8 cellular contexts compared by ENCODE assay signal in the genomic region with DNA sequence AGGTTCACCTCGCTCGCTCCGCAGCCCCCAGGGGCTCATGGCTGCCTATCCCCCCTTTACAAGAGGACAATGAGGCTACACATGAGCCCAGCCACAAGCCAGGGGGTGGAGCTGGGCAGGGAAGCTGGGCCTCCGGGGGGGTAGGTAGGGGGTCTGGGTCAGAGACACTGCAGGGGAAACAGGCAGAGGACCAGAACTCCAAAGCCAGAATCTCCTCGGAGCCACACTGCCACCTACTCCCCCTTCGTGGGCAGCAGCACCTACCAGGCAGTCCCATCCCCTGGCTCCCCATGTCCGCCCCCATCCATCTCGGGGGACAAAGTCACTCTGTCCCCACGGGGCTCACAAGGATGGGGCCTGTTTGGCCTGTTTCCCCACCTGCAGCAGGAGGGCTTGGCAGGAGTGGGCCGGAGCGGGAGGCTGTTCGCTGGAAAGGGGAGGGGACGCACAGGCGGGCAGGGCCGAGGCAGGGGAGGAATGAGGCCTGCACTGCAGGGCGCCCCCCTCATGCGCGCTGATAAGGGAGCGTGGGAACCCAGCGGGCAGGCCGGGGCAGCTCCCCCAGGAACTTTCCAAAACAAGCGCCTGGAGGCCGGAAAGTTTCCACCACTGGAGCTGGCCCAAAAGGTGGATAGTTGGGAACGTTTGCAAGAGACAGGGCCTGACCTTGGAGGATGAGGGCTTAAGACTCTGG. TPM values are rescaled to one million over a fixed set of nuclear protein-coding genes. Genes with fewer than 3 reads are reported as not detected.
A peak's percentile ranks its signal among the peaks of the same experiment; 100 is the strongest.
DNase-seq lines count a peak whose midpoint lies in the region; ATAC-seq, FAIRE-seq and TF ChIP-seq lines count a peak whose summit lies in the region.
"Had no signal": no experiment of that assay in that cellular context is flagged by ENCODE, and none has a peak within 500 bp of the region (broad histone marks: within the 10 kb centered on the region; RNA-seq: fewer than 3 reads in every experiment).

No MANE protein-coding gene starts in this region.

- peak overlapping the region; percentile 65; the same call in 1 of the 2 replicates for H3K4ac ChIP-seq in IMR-90 (ENCODE audit: low read depth, low read length)

- TF ChIP-seq RAD21 in IMR-90 (IDR thresholded peaks at IDR 0.05; ENCODE audit: low read length) (no peak), K562 (CRISPR knock-in tag; conservative IDR thresholded peaks at IDR 0.05 in 1 of 2, IDR thresholded peaks at IDR 0.05 in 1 of 2) (no peak)

- DNase-seq in IMR-90 (no peak), K562 (ENCODE audit: extremely low read depth in 1 of 4, low spot score in 3 of 4) (peak; percentile 74 to 91 (median 81)), iPS-NIHi7 (ENCODE audit: extremely low spot score) (peak; percentile 68), suprapubic skin (ENCODE audit: low spot score in 2 of 2) (peak in 1 of 2 donors; percentile 85)
- DNase-seq in activated naive CD4-positive, alpha-beta T cell treated with anti-CD3 and anti-CD28 coated beads for 36 hours, result no peak

- peak overlapping the region; percentile 78 for H2AK9ac ChIP-seq in IMR-90 (replicated peaks; ENCODE audit: low read depth, low read length, poor library complexity)

- H4K5ac ChIP-seq in IMR-90 (ENCODE audit: low read depth, low read length), result no peak overlapping the region

- H3K4me3 ChIP-seq in IMR-90 (ENCODE audit: insufficient read depth, low read depth, low read length), result no peak overlapping the region; the same call in 1 of the 2 replicates
- H3K4me3 ChIP-seq in K562, result peak overlapping the region; percentile 77
- H3K4me3 ChIP-seq in suprapubic skin, result peak overlapping the region; percentile 54

- peaks cover 44% of the 10 kb centered on the region for H3K79me2 ChIP-seq in K562 (ENCODE audit: control insufficient read depth, insufficient read depth, low read length)

- no peak overlapping the region for H3K9ac ChIP-seq in IMR-90 (ENCODE audit: low read depth, low read length)
- H3K9ac ChIP-seq in K562 (ENCODE audit: insufficient read depth in 1 of 2, low read depth in 2 of 2, low read length in 2 of 2), result peak overlapping the region; percentile 59 to 97

- H3K27me3 Mint-ChIP-seq in activated naive CD4-positive, alpha-beta T cell treated with anti-CD3 and anti-CD28 coated beads for 36 hours (ENCODE audit: low read depth), result no peaks in the 10 kb centered on the region

- no peak for ATAC-seq in IMR-90 (ENCODE audit: low read depth)
- ATAC-seq in K562, result peak; percentile 32
- ATAC-seq in GM21737 (IDR thresholded peaks at IDR 0.05; ENCODE audit: unreplicated experiment), result no peak
- no peak for ATAC-seq in HG02588 (IDR thresholded peaks at IDR 0.05; ENCODE audit: unreplicated experiment)

- H3K27ac Mint-ChIP-seq in activated naive CD4-positive, alpha-beta T cell treated with anti-CD3 and anti-CD28 coated beads for 36 hours, result no peak overlapping the region

- TF ChIP-seq CTCF in IMR-90 (conservative IDR thresholded peaks at IDR 0.05; ENCODE audit: low read depth, low read length) (no peak), K562 (IDR thresholded peaks at IDR 0.05 in 2 of 3, conservative IDR thresholded peaks at IDR 0.05 in 1 of 3; ENCODE audit: insufficient read depth in 2 of 3, low read depth in 1 of 3, low read length in 3 of 3) (peak in 1 of 3 experiments; percentile 12; a peak in 1 of 6 replicates), suprapubic skin (IDR thresholded peaks at IDR 0.05) (no peak)

- 74% methylated on average over 9 of the region's 24 CpGs; no CpG with 5 or more reads in 1 of the 2 experiments for WGBS in IMR-90 (ENCODE audit: extremely low coverage in 2 of 2, insufficient read length in 1 of 2), 2 experiments
- 4% methylated on average over 22 of the region's 24 CpGs for WGBS in K562 (ENCODE audit: insufficient coverage, low coverage, missing lambda C conversion rate)
- 23% methylated on average over 9 of the region's 24 CpGs for WGBS in suprapubic skin

- H3K27ac ChIP-seq in IMR-90 (ENCODE audit: insufficient read depth, low read length) (no peak overlapping the region), K562 (ENCODE audit: extremely low read depth, low read depth, low read length) (peak overlapping the region; percentile 94), suprapubic skin (peak overlapping the region; percentile 10)

- TF ChIP-seq EP300 in K562 (IDR thresholded peaks at IDR 0.05; ENCODE audit: low read length), result peak; percentile 45; the same call in 1 of the 2 replicates
- no peak for TF ChIP-seq EP300 in suprapubic skin (IDR thresholded peaks at IDR 0.05)

- H2BK120ac ChIP-seq in IMR-90 (ENCODE audit: low read depth, low read length), result no peak overlapping the region

- dilution Hi-C loops in IMR-90 (cut with HindIII; ENCODE audit: low sequenced_read_pairs, unreplicated experiment), result no loop called here

- no peak overlapping the region for H3K14ac ChIP-seq in IMR-90 (replicated peaks; ENCODE audit: low read depth, low read length)

- H3K4me1 Mint-ChIP-seq in activated naive CD4-positive, alpha-beta T cell treated with anti-CD3 and anti-CD28 coated beads for 36 hours (ENCODE audit: low read depth), result peaks cover 34% of the 10 kb centered on the region

- H2AFZ ChIP-seq in IMR-90 (replicated peaks; ENCODE audit: low read length, poor library complexity), result peak overlapping the region; percentile 86
- peak overlapping the region; percentile 80 for H2AFZ ChIP-seq in K562 (ENCODE audit: low read depth, low read length)

- H2AK5ac ChIP-seq in IMR-90 (ENCODE audit: low read depth, low read length), result peak overlapping the region; percentile 50; the same call in 1 of the 2 replicates

- H3K9me3 ChIP-seq in IMR-90 (ENCODE audit: control insufficient read depth, insufficient read depth, low read length), result no peaks in the 10 kb centered on the region
- no peaks in the 10 kb centered on the region for H3K9me3 ChIP-seq in K562 (replicated peaks; ENCODE audit: control insufficient read depth, insufficient read depth, low read depth, low read length)
- H3K9me3 ChIP-seq in suprapubic skin, result no peaks in the 10 kb centered on the region

- CTCF ChIA-PET in IMR-90 (lab: Yijun Ruan, JAX) (no interaction called here), K562 (lab: Yijun Ruan, JAX; ENCODE audit: low intra/inter-chr PET ratio) (no interaction called here)
- CTCF ChIA-PET in activated naive CD4-positive, alpha-beta T cell treated with anti-CD3 and anti-CD28 coated beads for 36 hours (lab: Charles Lee), result interaction anchor here (3.6 kb wide), 1 partner anchor 13 kb away, joined by 16 read pairs; no protein-coding TSS in a partner anchor

- no peak overlapping the region for H2BK5ac ChIP-seq in IMR-90 (ENCODE audit: low read depth, low read length, poor library complexity, severe bottlenecking)

- no peaks in the 10 kb centered on the region for H3K27me3 ChIP-seq in IMR-90 (ENCODE audit: control insufficient read depth, insufficient read depth, low read length)
- H3K27me3 ChIP-seq in K562 (ENCODE audit: control insufficient read depth in 2 of 2, insufficient read depth in 2 of 2, low read length in 2 of 2), result no peaks in the 10 kb centered on the region
- no peaks in the 10 kb centered on the region for H3K27me3 ChIP-seq in suprapubic skin

- H2BK15ac ChIP-seq in IMR-90 (ENCODE audit: low read depth, low read length), result no peak overlapping the region

- no TSS peak for BruUV-seq in IMR-90 (replicated peaks; lab: Mats Ljungman, UMichigan)
- BruUV-seq in K562 (replicated peaks; lab: Mats Ljungman, UMichigan), result no TSS peak

- intact Hi-C loops in IMR-90 (cut with micrococcal nuclease), result no loop called here
- intact Hi-C loops in K562 (cut with micrococcal nuclease), result no loop called here
- intact Hi-C loops in activated naive CD4-positive, alpha-beta T cell treated with anti-CD3 and anti-CD28 coated beads for 36 hours (cut with micrococcal nuclease), result no loop called here

- TF ChIP-seq POLR2A in IMR-90 (IDR thresholded peaks at IDR 0.05; ENCODE audit: low read depth, low read length), result no peak
- TF ChIP-seq POLR2A in K562 (conservative IDR thresholded peaks at IDR 0.05), result peak; percentile 13; the same call in 1 of the 2 replicates
- TF ChIP-seq POLR2A in suprapubic skin (IDR thresholded peaks at IDR 0.05), result no peak

- H3K18ac ChIP-seq in IMR-90 (ENCODE audit: low read depth, low read length), result no peak overlapping the region

- H4K20me1 ChIP-seq in IMR-90 (ENCODE audit: insufficient read depth, low read length), result peaks cover 56% of the 10 kb centered on the region
- peaks cover 13% of the 10 kb centered on the region for H4K20me1 ChIP-seq in K562 (replicated peaks; ENCODE audit: control insufficient read depth, insufficient read depth, low read length)

- 0 out of 2 replicates have a peak overlapping the region, but pooled peaks have one; percentile 41 for H3K4me2 ChIP-seq in IMR-90 (ENCODE audit: low read depth, low read length)
- peak overlapping the region; percentile 88 for H3K4me2 ChIP-seq in K562 (ENCODE audit: insufficient read depth, low read length)

- H3K56ac ChIP-seq in IMR-90 (ENCODE audit: extremely low read depth, insufficient read depth, low read length), result no peak overlapping the region

- H3K4me1 ChIP-seq in IMR-90 (ENCODE audit: control insufficient read depth, insufficient read depth, low read length) (peaks cover 22% of the 10 kb centered on the region; the same call in 1 of the 2 replicates), K562 (replicated peaks in 1 of 2; ENCODE audit: control insufficient read depth in 2 of 2, insufficient read depth in 2 of 2, low read length in 2 of 2) (peaks cover 42 to 94% of the 10 kb centered on the region in 2 experiments), suprapubic skin (peaks cover 55% of the 10 kb centered on the region)

- peaks cover 5% of the 10 kb centered on the region for H3K36me3 Mint-ChIP-seq in activated naive CD4-positive, alpha-beta T cell treated with anti-CD3 and anti-CD28 coated beads for 36 hours (ENCODE audit: low read depth)

- H3K9me3 Mint-ChIP-seq in activated naive CD4-positive, alpha-beta T cell treated with anti-CD3 and anti-CD28 coated beads for 36 hours, result peaks cover 3% of the 10 kb centered on the region

- H4K8ac ChIP-seq in IMR-90 (ENCODE audit: low read depth in 2 of 2, low read length in 2 of 2), result peak overlapping the region in 1 of 2 experiments; percentile 65; a peak in 1 of 4 replicates

- in situ Hi-C loops in IMR-90 (cut with MboI; ENCODE audit: low sequenced_read_pairs), result no loop called here
- in situ Hi-C loops in K562 (cut with MboI), result no loop called here

- peak; percentile 55 for FAIRE-seq in K562 (lab: Jason Lieb, UNC)

- H3K9me1 ChIP-seq in IMR-90 (ENCODE audit: insufficient read depth, low read length), result peaks cover 12% of the 10 kb centered on the region; the same call in 1 of the 2 replicates
- peaks cover 11% of the 10 kb centered on the region for H3K9me1 ChIP-seq in K562 (ENCODE audit: control insufficient read depth, insufficient read depth, low read length)

- no peak overlapping the region for H2BK20ac ChIP-seq in IMR-90 (ENCODE audit: low read depth, low read length)

- no peak overlapping the region for H3K4me3 Mint-ChIP-seq in activated naive CD4-positive, alpha-beta T cell treated with anti-CD3 and anti-CD28 coated beads for 36 hours

- H3K36me3 ChIP-seq in IMR-90 (ENCODE audit: control insufficient read depth, insufficient read depth, low read length) (peaks cover 17% of the 10 kb centered on the region), K562 (ENCODE audit: control insufficient read depth, insufficient read depth, low read length) (peaks cover 35% of the 10 kb centered on the region), suprapubic skin (peaks cover 1% of the 10 kb centered on the region)

- POLR2A ChIA-PET in IMR-90 (lab: Charles Lee; ENCODE audit: unreplicated experiment), result no interaction called here
- POLR2A ChIA-PET in K562 (lab: Yijun Ruan, JAX), result interaction anchor here (0.6 to 1.1 kb wide), 4 partner anchors 16 to 113 kb away, joined by 3 to 5 read pairs (median 3); a partner anchor contains a TSS

- peaks cover 7 to 27% of the 10 kb centered on the region in 2 experiments; a peak in 3 of 4 replicates for H3K79me1 ChIP-seq in IMR-90 (ENCODE audit: low read depth in 1 of 2, low read length in 2 of 2)

- no peak overlapping the region for H4K91ac ChIP-seq in IMR-90 (ENCODE audit: insufficient read depth, low read depth, low read length)

- no peak overlapping the region for H3K23ac ChIP-seq in IMR-90 (ENCODE audit: low read depth, low read length)

RNA-seq across cellular contexts. Expression of a gene that starts 0.5 kb away (rescaled TPM):
- total RNA-seq in IMR-90 (2012; rRNA removed), result 3.4 and 3.9 TPM in 2 replicates
- 24.7 and 29.4 TPM in 2 replicates for polyA plus RNA-seq in IMR-90 (2012; rRNA removed)
- 12.2 and 29.5 TPM in 2 replicates for polyA plus RNA-seq in IMR-90 (2012; cell fraction: cytosol; rRNA removed)
- polyA plus RNA-seq in IMR-90 (2012; cell fraction: nucleus; rRNA removed; ENCODE audit: low replicate concordance), result 118 and 248 TPM in 2 replicates
- 155 and 651 TPM in 2 replicates for total RNA-seq in K562 (2011; cell fraction: chromatin; rRNA removed; ENCODE audit: low replicate concordance)
- 616 and 678 TPM in 2 replicates for total RNA-seq in K562 (2011; cell fraction: nucleolus; rRNA removed)
- total RNA-seq in K562 (2011; cell fraction: nucleoplasm; rRNA removed), result 226 and 284 TPM in 2 replicates
- total RNA-seq in K562 (2014; rRNA removed), result 180 and 202 TPM in 2 replicates
- total RNA-seq in K562 (2014; rRNA removed; fragmentation: Illumina TruSeq; extraction: Trizol), result 14.6 and 32.0 TPM in 2 replicates
- 93.2 and 96.8 TPM in 2 replicates for total RNA-seq in K562 (2015; rRNA removed; fragmentation: Illumina TruSeq; extraction: Trizol)
- 435 and 460 TPM in 2 replicates for total RNA-seq in K562 (2021)
- 99.3 and 191 TPM in 2 replicates for polyA plus RNA-seq in K562 (2011; rRNA removed)
- 148 and 356 TPM in 2 replicates for polyA plus RNA-seq in K562 (2011; cell fraction: cytosol; rRNA removed)
- polyA plus RNA-seq in K562 (2011; cell fraction: nucleus; rRNA removed), result 1,012 and 1,382 TPM in 2 replicates
- 319 and 453 TPM in 2 replicates for polyA plus RNA-seq in K562 (2012)
- polyA plus RNA-seq in K562 (2014; fragmentation: Illumina TruSeq; extraction: Trizol), result 73.2 and 198 TPM in 2 replicates
- 10 to 100 TPM; 21.8 to 57.6 TPM for polyA plus RNA-seq in K562 (2014; fragmentation: Nextera tagmentation; extraction: Ambion mirVana)
- polyA plus RNA-seq in K562 (2014; rRNA removed), result 376 and 380 TPM in 2 replicates
- 36.7 and 52.6 TPM in 2 replicates for polyA minus RNA-seq in K562 (2011; rRNA and poly(A)+ RNA removed)
- polyA minus RNA-seq in K562 (2011; cell fraction: cytosol; rRNA and poly(A)+ RNA removed), result 173 and 245 TPM in 2 replicates
- 114 and 124 TPM in 2 replicates for polyA minus RNA-seq in K562 (2011; cell fraction: nucleus; rRNA and poly(A)+ RNA removed)
- 10 to 100 TPM in 3 of 4 donors, 1 to 10 TPM in 1; 7.9 to 27.6 (median 21.0) TPM for total RNA-seq in suprapubic skin
- total RNA-seq in activated naive CD4-positive, alpha-beta T cell treated with anti-CD3 and anti-CD28 coated beads for 36 hours, result 10 to 100 TPM; 12.3 to 14.3 TPM

RNA-seq across cellular contexts. Expression of a gene that starts 19.3 kb away (rescaled TPM):
- 13.3 and 14.9 TPM in 2 replicates for total RNA-seq in IMR-90 (2012; rRNA removed)
- 39.7 and 48.1 TPM in 2 replicates for polyA plus RNA-seq in IMR-90 (2012; rRNA removed)
- polyA plus RNA-seq in IMR-90 (2012; cell fraction: cytosol; rRNA removed), result 36.0 and 75.3 TPM in 2 replicates
- 110 and 323 TPM in 2 replicates for polyA plus RNA-seq in IMR-90 (2012; cell fraction: nucleus; rRNA removed; ENCODE audit: low replicate concordance)
- total RNA-seq in K562 (2011; cell fraction: chromatin; rRNA removed; ENCODE audit: low replicate concordance), result 28.5 and 141 TPM in 2 replicates
- total RNA-seq in K562 (2011; cell fraction: nucleolus; rRNA removed), result 209 and 228 TPM in 2 replicates
- total RNA-seq in K562 (2011; cell fraction: nucleoplasm; rRNA removed), result 68.6 and 76.2 TPM in 2 replicates
- 125 and 188 TPM in 2 replicates for total RNA-seq in K562 (2014; rRNA removed)
- total RNA-seq in K562 (2014; rRNA removed; fragmentation: Illumina TruSeq; extraction: Trizol), result 21.2 and 21.4 TPM in 2 replicates
- 72.3 and 76.3 TPM in 2 replicates for total RNA-seq in K562 (2015; rRNA removed; fragmentation: Illumina TruSeq; extraction: Trizol)
- total RNA-seq in K562 (2021), result 189 TPM in 2 replicates
- polyA plus RNA-seq in K562 (2011; rRNA removed), result 20.1 and 25.9 TPM in 2 replicates
- polyA plus RNA-seq in K562 (2011; cell fraction: cytosol; rRNA removed), result 25.4 and 118 TPM in 2 replicates
- 134 and 296 TPM in 2 replicates for polyA plus RNA-seq in K562 (2011; cell fraction: nucleus; rRNA removed)
- polyA plus RNA-seq in K562 (2012), result 81.3 and 110 TPM in 2 replicates
- 39.0 and 114 TPM in 2 replicates for polyA plus RNA-seq in K562 (2014; fragmentation: Illumina TruSeq; extraction: Trizol)
- 1 to 10 TPM; 1.1 to 1.9 TPM for polyA plus RNA-seq in K562 (2014; fragmentation: Nextera tagmentation; extraction: Ambion mirVana)
- polyA plus RNA-seq in K562 (2014; rRNA removed), result 119 and 133 TPM in 2 replicates
- 3.6 and 7.0 TPM in 2 replicates for polyA minus RNA-seq in K562 (2011; rRNA and poly(A)+ RNA removed)
- 37.3 and 43.8 TPM in 2 replicates for polyA minus RNA-seq in K562 (2011; cell fraction: cytosol; rRNA and poly(A)+ RNA removed)
- 85.0 and 105 TPM in 2 replicates for polyA minus RNA-seq in K562 (2011; cell fraction: nucleus; rRNA and poly(A)+ RNA removed)
- total RNA-seq in suprapubic skin, result 10 to 100 TPM; 18.1 to 30.5 (median 27.4) TPM
- 10 to 100 TPM; 62.6 to 71.4 TPM for total RNA-seq in activated naive CD4-positive, alpha-beta T cell treated with anti-CD3 and anti-CD28 coated beads for 36 hours

RNA-seq across cellular contexts. Expression of a gene that starts 41.1 kb away (rescaled TPM):
- total RNA-seq in IMR-90 (2012; rRNA removed), result not detected in 2 replicates
- polyA plus RNA-seq in IMR-90 (2012; rRNA removed), result 0.03 TPM in 1 of 2 replicates, not detected in the other
- polyA plus RNA-seq in IMR-90 (2012; cell fraction: cytosol; rRNA removed), result 0.08 and 0.09 TPM in 2 replicates
- polyA plus RNA-seq in IMR-90 (2012; cell fraction: nucleus; rRNA removed; ENCODE audit: low replicate concordance), result 0.08 TPM in 1 of 2 replicates, not detected in the other
- 0.25 TPM in 1 of 2 replicates, not detected in the other for total RNA-seq in K562 (2011; cell fraction: chromatin; rRNA removed; ENCODE audit: low replicate concordance)
- 0.39 and 0.50 TPM in 2 replicates for total RNA-seq in K562 (2011; cell fraction: nucleolus; rRNA removed)
- total RNA-seq in K562 (2011; cell fraction: nucleoplasm; rRNA removed), result 0.22 TPM in 1 of 2 replicates, not detected in the other
- 0.18 and 0.29 TPM in 2 replicates for total RNA-seq in K562 (2014; rRNA removed)
- 0.07 TPM in 1 of 2 replicates, not detected in the other for total RNA-seq in K562 (2014; rRNA removed; fragmentation: Illumina TruSeq; extraction: Trizol)
- 0.30 and 0.36 TPM in 2 replicates for total RNA-seq in K562 (2015; rRNA removed; fragmentation: Illumina TruSeq; extraction: Trizol)
- total RNA-seq in K562 (2021), result 0.09 and 0.22 TPM in 2 replicates
- 0.10 and 0.42 TPM in 2 replicates for polyA plus RNA-seq in K562 (2011; rRNA removed)
- polyA plus RNA-seq in K562 (2011; cell fraction: cytosol; rRNA removed), result 0.31 and 0.41 TPM in 2 replicates
- 0.20 and 0.53 TPM in 2 replicates for polyA plus RNA-seq in K562 (2011; cell fraction: nucleus; rRNA removed)
- 0.33 and 1.1 TPM in 2 replicates for polyA plus RNA-seq in K562 (2012)
- polyA plus RNA-seq in K562 (2014; fragmentation: Illumina TruSeq; extraction: Trizol), result 0.10 and 0.25 TPM in 2 replicates
- polyA plus RNA-seq in K562 (2014; fragmentation: Nextera tagmentation; extraction: Ambion mirVana), result not detected
- polyA plus RNA-seq in K562 (2014; rRNA removed), result 0.08 TPM in 1 of 2 replicates, not detected in the other
- polyA minus RNA-seq in K562 (2011; rRNA and poly(A)+ RNA removed), result 0.11 and 0.18 TPM in 2 replicates
- 0.57 and 1.1 TPM in 2 replicates for polyA minus RNA-seq in K562 (2011; cell fraction: cytosol; rRNA and poly(A)+ RNA removed)
- 0.13 and 0.67 TPM in 2 replicates for polyA minus RNA-seq in K562 (2011; cell fraction: nucleus; rRNA and poly(A)+ RNA removed)
- under 1 TPM in 3 of 4 donors, not detected in 1; 0.59 to 0.79 (median 0.73) TPM for total RNA-seq in suprapubic skin
- total RNA-seq in activated naive CD4-positive, alpha-beta T cell treated with anti-CD3 and anti-CD28 coated beads for 36 hours, result not detected
- total RNA-seq: T-helper 1 cell treated with Interleukin-12 subunit alpha and Interleukin-12 subunit beta and Interleukin-4 antibody, amounts not matched to agents 30 ng/mL and 1 ng/mL, for 36 hours had no signal

RNA-seq across cellular contexts. Expression of a gene that starts 52.5 kb away (rescaled TPM):
- total RNA-seq in IMR-90 (2012; rRNA removed), result 5.6 and 10.3 TPM in 2 replicates
- polyA plus RNA-seq in IMR-90 (2012; rRNA removed), result 43.5 and 49.8 TPM in 2 replicates
- 84.3 and 176 TPM in 2 replicates for polyA plus RNA-seq in IMR-90 (2012; cell fraction: cytosol; rRNA removed)
- 56.9 and 109 TPM in 2 replicates for polyA plus RNA-seq in IMR-90 (2012; cell fraction: nucleus; rRNA removed; ENCODE audit: low replicate concordance)
- total RNA-seq in K562 (2011; cell fraction: chromatin; rRNA removed; ENCODE audit: low replicate concordance), result 25.1 and 116 TPM in 2 replicates
- 214 and 262 TPM in 2 replicates for total RNA-seq in K562 (2011; cell fraction: nucleolus; rRNA removed)
- 94.6 and 109 TPM in 2 replicates for total RNA-seq in K562 (2011; cell fraction: nucleoplasm; rRNA removed)
- 78.0 and 82.4 TPM in 2 replicates for total RNA-seq in K562 (2014; rRNA removed)
- total RNA-seq in K562 (2014; rRNA removed; fragmentation: Illumina TruSeq; extraction: Trizol), result 7.3 TPM in 2 replicates
- total RNA-seq in K562 (2015; rRNA removed; fragmentation: Illumina TruSeq; extraction: Trizol), result 10.1 and 11.0 TPM in 2 replicates
- 69.8 and 74.5 TPM in 2 replicates for total RNA-seq in K562 (2021)
- 12.5 TPM in 2 replicates for polyA plus RNA-seq in K562 (2011; rRNA removed)
- polyA plus RNA-seq in K562 (2011; cell fraction: cytosol; rRNA removed), result 31.8 and 127 TPM in 2 replicates
- 21.6 and 59.4 TPM in 2 replicates for polyA plus RNA-seq in K562 (2011; cell fraction: nucleus; rRNA removed)
- 50.1 and 369 TPM in 2 replicates for polyA plus RNA-seq in K562 (2012)
- 19.3 and 47.1 TPM in 2 replicates for polyA plus RNA-seq in K562 (2014; fragmentation: Illumina TruSeq; extraction: Trizol)
- polyA plus RNA-seq in K562 (2014; fragmentation: Nextera tagmentation; extraction: Ambion mirVana), result 1 to 10 TPM; 2.3 to 2.9 TPM
- polyA plus RNA-seq in K562 (2014; rRNA removed), result 57.2 and 67.4 TPM in 2 replicates
- 2.4 and 5.6 TPM in 2 replicates for polyA minus RNA-seq in K562 (2011; rRNA and poly(A)+ RNA removed)
- polyA minus RNA-seq in K562 (2011; cell fraction: cytosol; rRNA and poly(A)+ RNA removed), result 31.8 and 32.2 TPM in 2 replicates
- polyA minus RNA-seq in K562 (2011; cell fraction: nucleus; rRNA and poly(A)+ RNA removed), result 18.5 and 24.2 TPM in 2 replicates
- under 1 TPM in 3 of 4 donors, not detected in 1; 0.57 to 0.89 (median 0.86) TPM for total RNA-seq in suprapubic skin
- total RNA-seq in activated naive CD4-positive, alpha-beta T cell treated with anti-CD3 and anti-CD28 coated beads for 36 hours, result under 1 TPM in 1 of 2 experiments, not detected in 1; 0.20 TPM

Comparison
In these comparisons a context has a peak if more than half of its experiments do, and no peak if none do; other contexts are left out.
1. DNase-seq: peak in K562 (4 of 4) and iPS-NIHi7 (single experiment); none in IMR-90 (single experiment) and activated naive CD4-positive, alpha-beta T cell treated with anti-CD3 and anti-CD28 coated beads for 36 hours (single experiment).